ENCODE assay signal across 21 cellular contexts in the genomic region with DNA sequence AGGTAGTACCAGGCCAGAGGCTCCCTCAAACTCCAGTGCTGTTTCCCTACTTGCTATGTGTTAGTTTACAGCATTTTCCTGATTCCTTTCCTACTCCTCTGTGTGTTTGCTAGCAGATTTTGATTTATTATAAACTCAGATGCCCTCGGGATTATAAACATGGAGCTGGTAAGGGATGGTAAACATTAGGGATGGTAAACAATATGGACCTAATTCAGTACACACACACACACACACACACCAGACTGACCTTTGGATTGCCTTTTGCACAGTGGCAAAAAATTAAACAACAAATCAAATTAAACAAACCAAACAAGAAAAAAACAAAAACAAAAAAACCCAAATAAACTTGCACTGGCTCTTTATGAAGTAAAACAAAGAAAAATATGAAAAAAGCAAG.
"Had no signal": no experiment of that assay in that cellular context is flagged by ENCODE, and none has a peak within 500 bp of the region (broad histone marks: within the 10 kb centered on the region; RNA-seq: fewer than 3 reads in every experiment).

No MANE protein-coding gene starts in this region.

- H3K4me3 ChIP-seq: lung, prostate gland, right atrium auricular region, suprapubic skin, transverse colon, uterus had no signal

- H3K27ac ChIP-seq: prostate gland, right atrium auricular region, suprapubic skin, transverse colon, uterus had no signal

- H3K27me3 Mint-ChIP-seq: stimulated activated naive CD8-positive, alpha-beta T cell treated with anti-CD3 and anti-CD28 coated beads, Interleukin-15, amount 100 ng/mL, for 72 hours had no signal

- H3K9me3 Mint-ChIP-seq: stimulated activated naive CD8-positive, alpha-beta T cell treated with anti-CD3 and anti-CD28 coated beads, Interleukin-15, amount 100 ng/mL, for 72 hours had no signal

- H3K27me3 ChIP-seq: right atrium auricular region, suprapubic skin, transverse colon, uterus had no signal

- H3K4me3 Mint-ChIP-seq: stimulated activated naive CD8-positive, alpha-beta T cell treated with anti-CD3 and anti-CD28 coated beads, Interleukin-15, amount 100 ng/mL, for 72 hours had no signal

- H3K36me3 ChIP-seq: prostate gland, right atrium auricular region, suprapubic skin, transverse colon, uterus had no signal

- ATAC-seq: esophagus mucosa; left cardiac atrium; stimulated activated naive CD8-positive, alpha-beta T cell treated with anti-CD3 and anti-CD28 coated beads, Interleukin-15, amount 100 ng/mL, for 72 hours had no signal

- H3K4me1 Mint-ChIP-seq: stimulated activated naive CD8-positive, alpha-beta T cell treated with anti-CD3 and anti-CD28 coated beads, Interleukin-15, amount 100 ng/mL, for 72 hours had no signal

- H3K27ac Mint-ChIP-seq: stimulated activated naive CD8-positive, alpha-beta T cell treated with anti-CD3 and anti-CD28 coated beads, Interleukin-15, amount 100 ng/mL, for 72 hours had no signal

- H3K4me1 ChIP-seq: prostate gland, right atrium auricular region, suprapubic skin, transverse colon, uterus had no signal

- H3K9me3 ChIP-seq: prostate gland, right atrium auricular region, suprapubic skin, transverse colon, uterus had no signal

- DNase-seq: activated CD4-positive, CD25-positive, alpha-beta regulatory T cell treated with anti-CD3 and anti-CD28 coated beads, Interleukin-2, amount 50 U/mL, for 72 hours; activated CD8-positive, alpha-beta memory T cell treated with anti-CD3 and anti-CD28 coated beads for 24 hours; activated CD8-positive, alpha-beta memory T cell treated with anti-CD3 and anti-CD28 coated beads, Interleukin-2, amount 50 U/mL, for 48 hours; activated effector memory CD4-positive, alpha-beta T cell treated with Interleukin-2 at 50 U/mL for 16 hours; activated naive CD4-positive, alpha-beta T cell treated with anti-CD3 and anti-CD28 coated beads, Interleukin-2, amount 50 U/mL, for 16 hours; activated T-cell treated with anti-CD3 and anti-CD28 coated beads, Interleukin-2, amount 50 U/mL, for 48 hours; aorta; cerebellar nuclear complex; cortex of kidney; left cardiac atrium; midbrain; stimulated activated naive CD8-positive, alpha-beta T cell treated with anti-CD3 and anti-CD28 coated beads, Interleukin-15, amount 100 ng/mL, for 72 hours; T-helper 1 cell; T-helper 9 cell; transverse colon; uterus had no signal
